8 cellular contexts compared by ENCODE assay signal in the genomic region with DNA sequence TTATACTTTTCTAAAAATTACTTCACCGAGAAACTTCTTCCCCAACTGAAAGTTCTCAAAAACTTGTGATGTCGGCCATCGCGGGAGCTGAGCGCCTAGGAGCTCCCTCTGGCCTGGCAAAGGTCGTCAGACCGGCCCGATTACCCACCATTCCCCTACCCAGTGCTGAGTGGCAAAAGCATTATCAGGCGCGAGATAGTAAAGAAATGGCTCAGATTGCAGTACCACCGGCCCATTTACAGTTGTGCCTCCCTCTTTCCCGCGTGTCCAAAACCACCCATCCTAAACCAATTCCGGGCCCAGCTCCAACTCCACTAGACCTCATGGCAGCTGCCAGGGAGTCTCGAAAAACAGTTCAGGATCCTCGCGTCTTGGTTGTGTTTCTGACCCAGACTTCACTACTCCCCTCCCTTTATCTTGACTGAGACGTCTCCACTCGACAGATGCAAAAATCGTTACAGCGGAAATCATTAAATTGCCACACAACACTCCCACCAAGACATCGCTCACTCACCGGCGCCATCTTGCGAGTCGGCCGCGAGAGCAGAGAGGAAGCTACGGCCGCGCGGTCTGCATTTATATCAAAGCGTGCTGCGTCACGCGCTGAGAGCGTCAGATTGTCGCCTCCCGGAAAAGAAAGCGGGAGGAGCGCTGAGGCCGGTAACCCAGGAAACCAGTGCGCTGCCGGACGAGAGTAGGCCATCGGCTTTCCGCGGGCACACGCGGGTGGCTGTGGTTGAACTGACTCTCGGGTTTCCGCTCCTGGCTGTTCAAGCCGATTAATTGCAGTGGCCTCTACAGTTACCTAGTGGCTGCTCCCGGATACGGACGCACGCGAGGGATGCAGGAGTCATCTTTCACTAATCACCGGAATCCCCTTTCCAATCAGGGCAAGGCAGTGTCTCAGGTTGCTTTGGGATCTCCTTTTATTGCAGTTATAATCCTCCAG. TPM values are rescaled to one million over a fixed set of nuclear protein-coding genes. Genes with fewer than 3 reads are reported as not detected.
A peak's percentile ranks its signal among the peaks of the same experiment; 100 is the strongest.
DNase-seq lines count a peak whose midpoint lies in the region; ATAC-seq and TF ChIP-seq lines count a peak whose summit lies in the region.

A gene (minus strand): TSS at position 551 of the 949 bp plus-strand sequence. CDS start 28 bp downstream, at position 523.

- H3K36me3 ChIP-seq in effector memory CD4-positive, alpha-beta T cell (ENCODE audit: control insufficient read depth, insufficient read depth, low read length): peaks cover 31% of the 10 kb centered on the region
- H3K36me3 ChIP-seq in mesenchymal stem cell (ENCODE audit: control insufficient read depth in 1 of 2, insufficient read depth in 2 of 2, low read depth in 1 of 2, low read length in 2 of 2): peaks cover 2 to 33% of the 10 kb centered on the region in 2 experiments

- H3K4ac ChIP-seq in mesenchymal stem cell (ENCODE audit: low read depth in 1 of 2, low read length in 2 of 2): peak within 1 kb of the TSS; percentile 86 to 87

- H3K79me1 ChIP-seq in mesenchymal stem cell (replicated peaks; ENCODE audit: low read length, poor library complexity, severe bottlenecking): peaks cover 1% of the 10 kb centered on the region

- H2AFZ ChIP-seq in mesenchymal stem cell (ENCODE audit: low read depth, low read length): peak within 1 kb of the TSS; percentile 59

- no peaks in the 10 kb centered on the region for H3K27me3 ChIP-seq in effector memory CD4-positive, alpha-beta T cell (replicated peaks; ENCODE audit: control insufficient read depth, insufficient read depth, low read length, poor library complexity, severe bottlenecking)
- H3K27me3 ChIP-seq in mesenchymal stem cell (ENCODE audit: control insufficient read depth in 1 of 2, insufficient read depth in 1 of 2, low read length in 2 of 2): no peaks in the 10 kb centered on the region

- peak within 1 kb of the TSS; percentile 79 for H2BK120ac ChIP-seq in mesenchymal stem cell (ENCODE audit: low read depth, low read length)

- no peaks in the 10 kb centered on the region for H3K9me3 ChIP-seq in effector memory CD4-positive, alpha-beta T cell (ENCODE audit: control insufficient read depth, low read length)
- H3K9me3 ChIP-seq in mesenchymal stem cell (ENCODE audit: control insufficient read depth, low read length): peaks cover 1% of the 10 kb centered on the region

- H3K4me2 ChIP-seq in mesenchymal stem cell (ENCODE audit: low read length, poor library complexity, severe bottlenecking): peak within 1 kb of the TSS; percentile 86

- peaks cover 10% of the 10 kb centered on the region for H3K4me1 ChIP-seq in effector memory CD4-positive, alpha-beta T cell (ENCODE audit: control insufficient read depth, insufficient read depth, low read length, poor library complexity, severe bottlenecking)
- peaks cover 3% of the 10 kb centered on the region for H3K4me1 ChIP-seq in mesenchymal stem cell (ENCODE audit: control insufficient read depth, insufficient read depth, low read depth, low read length)

- peak within 1 kb of the TSS; percentile 93 for H4K8ac ChIP-seq in mesenchymal stem cell (ENCODE audit: low read length)

- peak within 1 kb of the TSS in 1 of 2 experiments; percentile 61 for H3K14ac ChIP-seq in mesenchymal stem cell (ENCODE audit: low read length in 2 of 2)

- peak within 1 kb of the TSS; percentile 50 for H4K91ac ChIP-seq in mesenchymal stem cell (ENCODE audit: low read length)

- H3K18ac ChIP-seq in mesenchymal stem cell (ENCODE audit: low read depth in 1 of 2, low read length in 2 of 2): peak within 1 kb of the TSS; percentile 95 to 99

- peak; percentile 26 for TF ChIP-seq CTCF in AG09319 (IDR thresholded peaks at IDR 0.05; ENCODE audit: low read depth, low read length)

- no peak within 1 kb of the TSS for H2AK5ac ChIP-seq in mesenchymal stem cell (ENCODE audit: low read length, severe bottlenecking)

- DNase-seq in AG09319 (ENCODE audit: extremely low read depth, low read depth): peak; percentile 89
- peak; percentile 87 to 91 for DNase-seq in activated CD4-positive, alpha-beta T cell treated with anti-CD3 and anti-CD28 coated beads, Interleukin-2, amount 50 U/mL, for 24 hours (ENCODE audit: low read depth in 1 of 2, low spot score in 1 of 2)
- peak; percentile 85 to 90 (median 89) for DNase-seq in effector memory CD4-positive, alpha-beta T cell
- DNase-seq in mesenchymal stem cell: peak; percentile 97
- DNase-seq in stimulated activated CD8-positive, alpha-beta memory T cell treated with anti-CD3 and anti-CD28 coated beads, Interleukin-15, amount 100 ng/mL, for 24 hours (ENCODE audit: low read depth): peak; percentile 87
- DNase-seq in NCI-H2107 treated with DMSO at 0.1 percent for 48 hours (lab: John Stamatoyannopoulos, UW; ENCODE audit: unreplicated experiment): no peak

- H2BK15ac ChIP-seq in mesenchymal stem cell (ENCODE audit: low read depth, poor library complexity, severe bottlenecking): peak within 1 kb of the TSS; percentile 60

- ATAC-seq in GM19395 (IDR thresholded peaks at IDR 0.05; ENCODE audit: unreplicated experiment): peak; percentile 96
- peak; percentile 92 for ATAC-seq in HG03571 (IDR thresholded peaks at IDR 0.05; ENCODE audit: unreplicated experiment)

- H3K27ac ChIP-seq in effector memory CD4-positive, alpha-beta T cell (ENCODE audit: insufficient read depth, low read length, poor library complexity, severe bottlenecking): peak within 1 kb of the TSS; percentile 80
- H3K27ac ChIP-seq in mesenchymal stem cell (ENCODE audit: low read length, poor library complexity, severe bottlenecking): peak within 1 kb of the TSS; percentile 85

- WGBS in mesenchymal stem cell: under 1% methylated on average over 59 of the region's 59 CpGs

- H3K9ac ChIP-seq in mesenchymal stem cell (ENCODE audit: low read length): peak within 1 kb of the TSS; percentile 97

- no peak within 1 kb of the TSS for H2BK5ac ChIP-seq in mesenchymal stem cell (ENCODE audit: low read depth, low read length, poor library complexity, severe bottlenecking)

- H2BK12ac ChIP-seq in mesenchymal stem cell (ENCODE audit: low read length in 2 of 2): peak within 1 kb of the TSS in 1 of 2 experiments; percentile 74

- H3K23ac ChIP-seq in mesenchymal stem cell (ENCODE audit: low read length in 2 of 2): no peak within 1 kb of the TSS

- peak within 1 kb of the TSS; percentile 61 for H3K4me3 ChIP-seq in effector memory CD4-positive, alpha-beta T cell (ENCODE audit: insufficient read depth, low read depth, low read length, poor library complexity, severe bottlenecking)
- H3K4me3 ChIP-seq in mesenchymal stem cell (ENCODE audit: insufficient read depth in 1 of 2, low read depth in 1 of 2, low read length in 2 of 2): peak within 1 kb of the TSS; percentile 79 to 91

RNA-seq across cellular contexts. Expression of the gene that starts here (rescaled TPM):
- polyA plus RNA-seq in mesenchymal stem cell (2013, experiment 1 of 2): 380 TPM
- 394 TPM for polyA plus RNA-seq in mesenchymal stem cell (2013, experiment 2 of 2)
